In genomic region chr7:143008007-143008901, GRCh38 we compare ENCODE assay signal across 8 cellular contexts. TPM values are rescaled to one million over a fixed set of nuclear protein-coding genes. Genes with fewer than 3 reads are reported as not detected.
DNase-seq lines count a peak whose midpoint lies in the region; ATAC-seq, FAIRE-seq and TF ChIP-seq lines count a peak whose summit lies in the region.

No MANE protein-coding gene starts in this region.

- no peak overlapping the region for H3K4me3 ChIP-seq in foreskin fibroblast (ENCODE audit: low read depth in 1 of 2, low read length in 2 of 2)
- H3K4me3 ChIP-seq in tibial artery, result no peak overlapping the region

- H3K36me3 ChIP-seq in tibial artery, result no peaks in the 10 kb centered on the region

- no peak overlapping the region for H3K27ac ChIP-seq in tibial artery

- TF ChIP-seq CTCF in foreskin fibroblast (IDR thresholded peaks at IDR 0.05; ENCODE audit: low read depth, low read length) (peak; percentile 97), omental fat pad (IDR thresholded peaks at IDR 0.05) (peak in 1 of 3 donors; percentile 98), tibial artery (IDR thresholded peaks at IDR 0.05) (peak; percentile 91 to 94)

- no peak overlapping the region for H3K4me3 Mint-ChIP-seq in activated T-helper 2 cell treated with anti-CD3 and anti-CD28 coated beads, Interferon-gamma antibody, Interleukin-2, Interleukin-4, amounts not matched to agents 10 μg/mL and 5 μg/mL and 100 μg/mL, durations not matched to agents 14 hours and 24 hours and 36 hours (ENCODE audit: low read depth)

- intact Hi-C loops in activated T-helper 2 cell treated with anti-CD3 and anti-CD28 coated beads, Interferon-gamma antibody, Interleukin-2, Interleukin-4, amounts not matched to agents 10 μg/mL and 5 μg/mL and 100 μg/mL, durations not matched to agents 14 hours and 24 hours and 36 hours (cut with micrococcal nuclease), result loop anchor here (1.0 to 10.0 kb wide), 5 partner anchors 207 to 703 kb away; no protein-coding TSS in a partner anchor
- intact Hi-C loops in tibial artery (cut with DNase I; ENCODE audit: low total_unique reads), result loop anchor here (5.0 kb wide), 1 partner anchor 204 kb away; no protein-coding TSS in a partner anchor

- peaks cover 0 to 4% of the 10 kb centered on the region in 2 donors for H3K27me3 ChIP-seq in tibial artery

- FAIRE-seq in HTR-8/SVneo (lab: Jason Lieb, UNC), result no peak

- no peaks in the 10 kb centered on the region for H3K9me3 Mint-ChIP-seq in activated T-helper 2 cell treated with anti-CD3 and anti-CD28 coated beads, Interferon-gamma antibody, Interleukin-2, Interleukin-4, amounts not matched to agents 10 μg/mL and 5 μg/mL and 100 μg/mL, durations not matched to agents 14 hours and 24 hours and 36 hours

- H3K36me3 Mint-ChIP-seq in activated T-helper 2 cell treated with anti-CD3 and anti-CD28 coated beads, Interferon-gamma antibody, Interleukin-2, Interleukin-4, amounts not matched to agents 10 μg/mL and 5 μg/mL and 100 μg/mL, durations not matched to agents 14 hours and 24 hours and 36 hours (ENCODE audit: low read depth), result no peaks in the 10 kb centered on the region

- DNase-seq in EH (ENCODE audit: low read depth), result peak; percentile 73
- DNase-seq in HTR-8/SVneo (ENCODE audit: insufficient read length, low spot score), result peak; percentile 50
- peak; percentile 74 for DNase-seq in RKO (ENCODE audit: low spot score)
- peak; percentile 62 for DNase-seq in activated T-helper 2 cell treated with anti-CD3 and anti-CD28 coated beads, Interferon-gamma antibody, Interleukin-2, Interleukin-4, amounts not matched to agents 10 μg/mL and 5 μg/mL and 100 μg/mL, durations not matched to agents 14 hours and 24 hours and 36 hours (ENCODE audit: low spot score)
- peak; percentile 49 to 88 for DNase-seq in foreskin fibroblast
- peak; percentile 83 for DNase-seq in omental fat pad (ENCODE audit: low spot score)
- peak; percentile 73 to 84 for DNase-seq in tibial artery

- no peaks in the 10 kb centered on the region for H3K9me3 ChIP-seq in tibial artery

- H3K27ac Mint-ChIP-seq in activated T-helper 2 cell treated with anti-CD3 and anti-CD28 coated beads, Interferon-gamma antibody, Interleukin-2, Interleukin-4, amounts not matched to agents 10 μg/mL and 5 μg/mL and 100 μg/mL, durations not matched to agents 14 hours and 24 hours and 36 hours, result no peak overlapping the region

- ATAC-seq in GM21515 (IDR thresholded peaks at IDR 0.05; ENCODE audit: unreplicated experiment) (peak; percentile 91), omental fat pad (ENCODE audit: low FRiP score) (peak; percentile 89)

- H3K4me1 ChIP-seq in tibial artery, result peaks cover 0 to 2% (median under 1%) of the 10 kb centered on the region in 4 donors

- H3K4me1 Mint-ChIP-seq in activated T-helper 2 cell treated with anti-CD3 and anti-CD28 coated beads, Interferon-gamma antibody, Interleukin-2, Interleukin-4, amounts not matched to agents 10 μg/mL and 5 μg/mL and 100 μg/mL, durations not matched to agents 14 hours and 24 hours and 36 hours (ENCODE audit: low read depth), result peaks cover 2% of the 10 kb centered on the region

- H3K27me3 Mint-ChIP-seq in activated T-helper 2 cell treated with anti-CD3 and anti-CD28 coated beads, Interferon-gamma antibody, Interleukin-2, Interleukin-4, amounts not matched to agents 10 μg/mL and 5 μg/mL and 100 μg/mL, durations not matched to agents 14 hours and 24 hours and 36 hours (ENCODE audit: low read depth), result peaks cover 33% of the 10 kb centered on the region

RNA-seq across cellular contexts. Expression of gene OR9A2, which starts 18.7 kb away (rescaled TPM):
- total RNA-seq in activated T-helper 2 cell treated with anti-CD3 and anti-CD28 coated beads, Interferon-gamma antibody, Interleukin-2, Interleukin-4, amounts not matched to agents 10 μg/mL and 5 μg/mL and 100 μg/mL, durations not matched to agents 14 hours and 24 hours and 36 hours, result 0.30 TPM in 1 of 2 replicates, not detected in the other
- not detected for total RNA-seq in omental fat pad

RNA-seq across cellular contexts. Expression of gene OR6V1, which starts 43.9 kb away (rescaled TPM):
- not detected in 2 replicates for total RNA-seq in activated T-helper 2 cell treated with anti-CD3 and anti-CD28 coated beads, Interferon-gamma antibody, Interleukin-2, Interleukin-4, amounts not matched to agents 10 μg/mL and 5 μg/mL and 100 μg/mL, durations not matched to agents 14 hours and 24 hours and 36 hours
- not detected for total RNA-seq in omental fat pad

RNA-seq across cellular contexts. Expression of gene KEL, which starts 46.1 kb away (rescaled TPM):
- total RNA-seq in activated T-helper 2 cell treated with anti-CD3 and anti-CD28 coated beads, Interferon-gamma antibody, Interleukin-2, Interleukin-4, amounts not matched to agents 10 μg/mL and 5 μg/mL and 100 μg/mL, durations not matched to agents 14 hours and 24 hours and 36 hours, result 0.78 and 0.96 TPM in 2 replicates
- under 1 TPM in 2 of 4 donors, not detected in 2; 0.28 to 0.96 TPM for total RNA-seq in omental fat pad
